8 cellular contexts compared by ENCODE assay signal in the genomic region with DNA sequence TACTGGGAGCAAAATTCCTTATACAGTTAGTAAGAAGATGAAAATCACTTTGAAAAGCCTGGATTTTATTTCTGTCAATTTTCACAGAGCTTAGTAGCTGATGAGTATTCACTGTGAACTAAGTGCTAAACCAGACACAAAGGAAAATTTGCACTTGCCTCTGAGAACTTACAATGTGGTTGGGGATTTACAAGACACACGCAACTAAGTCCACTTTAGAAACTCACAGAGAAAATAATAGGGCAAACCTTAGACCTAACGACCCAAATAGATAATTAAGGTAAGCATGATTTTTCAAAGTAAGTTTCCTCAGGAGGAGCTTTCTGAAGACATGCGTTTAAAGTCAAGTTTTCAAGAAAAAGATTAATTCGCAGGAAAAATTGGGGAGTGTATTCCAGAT.
"Had no signal": no experiment of that assay in that cellular context is flagged by ENCODE, and none has a peak within 500 bp of the region (broad histone marks: within the 10 kb centered on the region; RNA-seq: fewer than 3 reads in every experiment).

No MANE protein-coding gene starts in this region.

- H3K4me3 ChIP-seq: GM23338, HAP-1, K562 had no signal

- H3K27ac ChIP-seq: HL-60 had no signal

- H3K4me3 Mint-ChIP-seq: GM23338, HFFc6 had no signal

- H3K9me3 Mint-ChIP-seq: GM23338, HFFc6 had no signal

- H3K9me3 ChIP-seq: HAP-1 had no signal

- ATAC-seq: GM23338, HCT116, K562 had no signal

- DNase-seq: HFFc6, IMR-90, KG1 had no signal

- H2AFZ ChIP-seq: GM23338 had no signal

- H3K27ac Mint-ChIP-seq: GM23338, HFFc6 had no signal

- H3K36me3 ChIP-seq: HAP-1 had no signal

- H3K4me2 ChIP-seq: GM23338 had no signal
